Comparison of ENCODE assay signal across 13 cellular contexts in genomic region chr9:105154723-105155191, GRCh38.
A peak's percentile ranks its signal among the peaks of the same experiment; 100 is the strongest.
DNase-seq lines count a peak whose midpoint lies in the region; ATAC-seq, FAIRE-seq and TF ChIP-seq lines count a peak whose summit lies in the region.
"Had no signal": no experiment of that assay in that cellular context is flagged by ENCODE, and none has a peak within 500 bp of the region (broad histone marks: within the 10 kb centered on the region; RNA-seq: fewer than 3 reads in every experiment).

No MANE protein-coding gene starts in this region.

- H3K27me3 Mint-ChIP-seq in astrocyte (ENCODE audit: low read depth, unreplicated experiment): no peaks in the 10 kb centered on the region
- H3K27me3 Mint-ChIP-seq: B cell had no signal

- DNase-seq in AG20443 (ENCODE audit: low spot score) (peak; percentile 20), HT1080 (ENCODE audit: low read depth) (peak; percentile 24), astrocyte (ENCODE audit: low read depth) (peak; percentile 66), keratinocyte (ENCODE audit: low read depth, low spot score) (no peak), NCI-H1048 (lab: John Stamatoyannopoulos, UW) (no peak), HT-29 (ENCODE audit: low spot score) (no peak), NCI-H345 (lab: John Stamatoyannopoulos, UW) (no peak)
- DNase-seq: endodermal cell, left cardiac atrium, NCI-H82, posterior cingulate gyrus had no signal

- H3K4me1 Mint-ChIP-seq in astrocyte (ENCODE audit: low read depth, unreplicated experiment): peaks cover 30% of the 10 kb centered on the region

- H3K27ac Mint-ChIP-seq in astrocyte (ENCODE audit: unreplicated experiment): no peak overlapping the region
- H3K27ac Mint-ChIP-seq: B cell, endodermal cell had no signal

- H3K4me3 Mint-ChIP-seq in astrocyte (ENCODE audit: unreplicated experiment): no peak overlapping the region
- H3K4me3 Mint-ChIP-seq: B cell, endodermal cell had no signal

- H3K9me3 Mint-ChIP-seq in astrocyte (ENCODE audit: unreplicated experiment): no peaks in the 10 kb centered on the region
- H3K9me3 Mint-ChIP-seq: endodermal cell had no signal

- H3K27me3 ChIP-seq in astrocyte (ENCODE audit: insufficient read depth, low read length) (no peaks in the 10 kb centered on the region), keratinocyte (ENCODE audit: control insufficient read depth, extremely low read depth, insufficient read depth, low read length) (no peaks in the 10 kb centered on the region)

- no peaks in the 10 kb centered on the region for H3K36me3 Mint-ChIP-seq in astrocyte (ENCODE audit: low read depth, unreplicated experiment)

- H3K4me1 ChIP-seq in astrocyte (ENCODE audit: insufficient read depth, low read length) (peaks cover 17% of the 10 kb centered on the region), keratinocyte (ENCODE audit: control insufficient read depth, extremely low read depth, insufficient read depth, low read length) (peaks cover 14% of the 10 kb centered on the region)

- dilution Hi-C loops in keratinocyte (cut with MboI; ENCODE audit: extremely low pct_ligation_motif_present, low sequenced_read_pairs): no loop called here

- no peak overlapping the region for H3K9ac ChIP-seq in astrocyte (ENCODE audit: low read length)
- no peak overlapping the region for H3K9ac ChIP-seq in keratinocyte (ENCODE audit: control insufficient read depth, extremely low read depth, insufficient read depth, low read length)

- FAIRE-seq in astrocyte (lab: Jason Lieb, UNC) (no peak), keratinocyte (lab: Jason Lieb, UNC) (no peak)

- H3K4me3 ChIP-seq in astrocyte (ENCODE audit: insufficient read depth, low read depth, low read length): no peak overlapping the region
- no peak overlapping the region for H3K4me3 ChIP-seq in keratinocyte (ENCODE audit: control insufficient read depth in 2 of 3, extremely low read depth in 1 of 3, insufficient read depth in 2 of 3, low read depth in 1 of 3, low read length in 3 of 3)

- H2AFZ ChIP-seq in astrocyte (ENCODE audit: low read depth, low read length) (peak overlapping the region; percentile 43), keratinocyte (ENCODE audit: control insufficient read depth, low read length) (peak overlapping the region; percentile 45)

- no peak for ATAC-seq in GM19035 (IDR thresholded peaks at IDR 0.05; ENCODE audit: unreplicated experiment)

- H3K9me3 ChIP-seq in astrocyte (ENCODE audit: insufficient read depth, low read depth, low read length) (no peaks in the 10 kb centered on the region), keratinocyte (ENCODE audit: control insufficient read depth, low read depth, low read length) (no peaks in the 10 kb centered on the region)

- H3K27ac ChIP-seq in astrocyte (ENCODE audit: low read depth, low read length) (no peak overlapping the region), keratinocyte (ENCODE audit: control insufficient read depth, insufficient read depth, low read length) (no peak overlapping the region)

- H4K20me1 ChIP-seq in astrocyte (ENCODE audit: insufficient read depth, low read length): no peaks in the 10 kb centered on the region
- H4K20me1 ChIP-seq in keratinocyte (ENCODE audit: control insufficient read depth, extremely low read depth, insufficient read depth, low read length): no peaks in the 10 kb centered on the region

- H3K79me2 ChIP-seq in astrocyte (ENCODE audit: insufficient read depth, low read length) (no peaks in the 10 kb centered on the region), keratinocyte (ENCODE audit: control insufficient read depth, insufficient read depth, low read length) (no peaks in the 10 kb centered on the region)

- H3K36me3 ChIP-seq in astrocyte (ENCODE audit: insufficient read depth, low read length) (no peaks in the 10 kb centered on the region), keratinocyte (ENCODE audit: control insufficient read depth in 2 of 2, extremely low read depth in 1 of 2, insufficient read depth in 2 of 2, low read length in 2 of 2) (no peaks in the 10 kb centered on the region)

- TF ChIP-seq CTCF in astrocyte (IDR thresholded peaks at IDR 0.05; ENCODE audit: insufficient read depth, low read depth, low read length) (no peak), keratinocyte (optimal IDR thresholded peaks at IDR 0.05 in 1 of 3, IDR thresholded peaks at IDR 0.05 in 1 of 3, conservative IDR thresholded peaks at IDR 0.05 in 1 of 3; ENCODE audit: extremely low read depth in 1 of 3, insufficient read depth in 2 of 3, low read length in 3 of 3) (no peak)

- H3K4me2 ChIP-seq in astrocyte (ENCODE audit: low read length) (peak overlapping the region; percentile 31), keratinocyte (ENCODE audit: control insufficient read depth, extremely low read depth, insufficient read depth, low read depth, low read length) (peak overlapping the region; percentile 31)

- H3K9me1 ChIP-seq in keratinocyte (ENCODE audit: control insufficient read depth, extremely low read depth, insufficient read depth, low read length): no peaks in the 10 kb centered on the region

Comparison
In these comparisons a context has a peak if more than half of its experiments do, and no peak if none do; other contexts are left out.
1. DNase-seq: peak in AG20443 (single experiment), HT1080 (single experiment) and astrocyte (single experiment); none in keratinocyte (single experiment), NCI-H1048 (single experiment), HT-29 (single experiment) and NCI-H345 (single experiment).